ENCODE assay signal across 1 cellular context in genomic region chr3:48465531-48466378, GRCh38.
TF ChIP-seq lines count a peak whose summit lies in the region.

No MANE protein-coding gene starts in this region.

TF ChIP-seq in HepG2, 621 proteins besides CTCF, POLR2A, EP300 and RAD21 (continued from another document and continues in another):
- TF ChIP-seq ZBTB49 (CRISPR knock-in tag; IDR thresholded peaks at IDR 0.05; ENCODE audit: borderline replicate concordance) (no peak), ZMAT3 (CRISPR knock-in tag; conservative IDR thresholded peaks at IDR 0.05) (0 out of 2 replicates have a peak, but pooled peaks have one; percentile 60), ZNF609 (CRISPR knock-in tag; IDR thresholded peaks at IDR 0.05; ENCODE audit: borderline replicate concordance) (peak; percentile 45; the same call in 1 of the 2 replicates), BORCS8-MEF2B (CRISPR knock-in tag; IDR thresholded peaks at IDR 0.05) (no peak), MYC (CRISPR knock-in tag; IDR thresholded peaks at IDR 0.05; ENCODE audit: borderline replicate concordance) (peak; percentile 14; the same call in 1 of the 2 replicates), FOXO1 (CRISPR knock-in tag; IDR thresholded peaks at IDR 0.05) (peak; percentile 62; the same call in 1 of the 2 replicates), POLR2AphosphoS2 (IDR thresholded peaks at IDR 0.05; ENCODE audit: low read depth, low read length) (no peak), ZNF747 (CRISPR knock-in tag; IDR thresholded peaks at IDR 0.05; ENCODE audit: borderline replicate concordance) (no peak), CBFB (CRISPR knock-in tag; IDR thresholded peaks at IDR 0.05) (no peak), SAP130 (CRISPR knock-in tag; IDR thresholded peaks at IDR 0.05; ENCODE audit: low read depth) (peak; percentile 96), SP1 (IDR thresholded peaks at IDR 0.05) (no peak), SP1 (CRISPR knock-in tag; IDR thresholded peaks at IDR 0.05) (no peak), RBAK (CRISPR knock-in tag; IDR thresholded peaks at IDR 0.05) (no peak), KIAA2018 (CRISPR knock-in tag; IDR thresholded peaks at IDR 0.05; ENCODE audit: borderline replicate concordance) (no peak), KDM3A (CRISPR knock-in tag; IDR thresholded peaks at IDR 0.05; ENCODE audit: low read depth) (peak; percentile 59; the same call in 1 of the 2 replicates), TRIM24 (CRISPR knock-in tag; IDR thresholded peaks at IDR 0.05) (no peak), NFIC (IDR thresholded peaks at IDR 0.05; ENCODE audit: low read length) (no peak), BCL3 (CRISPR knock-in tag; IDR thresholded peaks at IDR 0.05) (no peak), RELA (CRISPR knock-in tag; IDR thresholded peaks at IDR 0.05) (no peak), SKI (IDR thresholded peaks at IDR 0.05; ENCODE audit: partially characterized antibody) (no peak), ZNF672 (CRISPR knock-in tag; IDR thresholded peaks at IDR 0.05) (no peak), ZNF276 (CRISPR knock-in tag; IDR thresholded peaks at IDR 0.05; ENCODE audit: low read depth) (0 out of 2 replicates have a peak, but pooled peaks have one; percentile 50), HOXA9 (CRISPR knock-in tag; IDR thresholded peaks at IDR 0.05; ENCODE audit: borderline replicate concordance) (no peak), NR2C2 (CRISPR knock-in tag; IDR thresholded peaks at IDR 0.05; ENCODE audit: borderline replicate concordance) (no peak; the same call in 1 of the 2 replicates), AKAP8 (CRISPR knock-in tag; IDR thresholded peaks at IDR 0.05) (peak; percentile 69; the same call in 1 of the 2 replicates), ZNF207 (IDR thresholded peaks at IDR 0.05; ENCODE audit: borderline replicate concordance) (no peak), ZNF446 (CRISPR knock-in tag; IDR thresholded peaks at IDR 0.05) (no peak), KAT7 (CRISPR knock-in tag; IDR thresholded peaks at IDR 0.05; ENCODE audit: borderline replicate concordance) (no peak), REXO4 (CRISPR knock-in tag; IDR thresholded peaks at IDR 0.05; ENCODE audit: borderline replicate concordance) (no peak)
- TF ChIP-seq, protein P1, sequence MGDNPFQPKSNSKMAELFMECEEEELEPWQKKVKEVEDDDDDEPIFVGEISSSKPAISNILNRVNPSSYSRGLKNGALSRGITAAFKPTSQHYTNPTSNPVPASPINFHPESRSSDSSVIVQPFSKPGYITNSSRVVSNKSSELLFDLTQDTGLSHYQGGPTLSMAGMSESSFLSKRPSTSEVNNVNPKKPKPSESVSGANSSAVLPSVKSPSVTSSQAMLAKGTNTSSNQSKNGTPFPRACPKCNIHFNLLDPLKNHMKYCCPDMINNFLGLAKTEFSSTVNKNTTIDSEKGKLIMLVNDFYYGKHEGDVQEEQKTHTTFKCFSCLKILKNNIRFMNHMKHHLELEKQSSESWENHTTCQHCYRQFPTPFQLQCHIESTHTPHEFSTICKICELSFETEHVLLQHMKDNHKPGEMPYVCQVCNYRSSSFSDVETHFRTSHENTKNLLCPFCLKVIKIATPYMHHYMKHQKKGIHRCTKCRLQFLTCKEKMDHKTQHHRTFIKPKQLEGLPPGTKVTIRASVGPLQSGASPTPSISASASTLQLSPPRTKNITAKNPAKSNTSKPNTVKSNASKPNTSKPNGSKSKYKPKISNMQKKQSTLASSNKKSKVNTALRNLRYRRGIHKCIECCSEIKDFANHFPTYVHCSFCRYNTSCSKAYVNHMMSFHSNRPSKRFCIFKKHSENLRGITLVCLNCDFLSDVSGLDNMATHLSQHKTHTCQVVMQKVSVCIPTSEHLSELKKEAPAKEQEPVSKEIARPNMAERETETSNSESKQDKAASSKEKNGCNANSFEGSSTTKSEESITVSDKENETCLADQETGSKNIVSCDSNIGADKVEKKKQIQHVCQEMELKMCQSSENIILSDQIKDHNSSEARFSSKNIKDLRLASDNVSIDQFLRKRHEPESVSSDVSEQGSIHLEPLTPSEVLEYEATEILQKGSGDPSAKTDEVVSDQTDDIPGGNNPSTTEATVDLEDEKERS (CRISPR knock-in tag; IDR thresholded peaks at IDR 0.05): no peak
- TF ChIP-seq, protein P2, sequence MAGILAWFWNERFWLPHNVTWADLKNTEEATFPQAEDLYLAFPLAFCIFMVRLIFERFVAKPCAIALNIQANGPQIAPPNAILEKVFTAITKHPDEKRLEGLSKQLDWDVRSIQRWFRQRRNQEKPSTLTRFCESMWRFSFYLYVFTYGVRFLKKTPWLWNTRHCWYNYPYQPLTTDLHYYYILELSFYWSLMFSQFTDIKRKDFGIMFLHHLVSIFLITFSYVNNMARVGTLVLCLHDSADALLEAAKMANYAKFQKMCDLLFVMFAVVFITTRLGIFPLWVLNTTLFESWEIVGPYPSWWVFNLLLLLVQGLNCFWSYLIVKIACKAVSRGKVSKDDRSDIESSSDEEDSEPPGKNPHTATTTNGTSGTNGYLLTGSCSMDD (CRISPR knock-in tag; IDR thresholded peaks at IDR 0.05): no peak
- TF ChIP-seq, protein P3, sequence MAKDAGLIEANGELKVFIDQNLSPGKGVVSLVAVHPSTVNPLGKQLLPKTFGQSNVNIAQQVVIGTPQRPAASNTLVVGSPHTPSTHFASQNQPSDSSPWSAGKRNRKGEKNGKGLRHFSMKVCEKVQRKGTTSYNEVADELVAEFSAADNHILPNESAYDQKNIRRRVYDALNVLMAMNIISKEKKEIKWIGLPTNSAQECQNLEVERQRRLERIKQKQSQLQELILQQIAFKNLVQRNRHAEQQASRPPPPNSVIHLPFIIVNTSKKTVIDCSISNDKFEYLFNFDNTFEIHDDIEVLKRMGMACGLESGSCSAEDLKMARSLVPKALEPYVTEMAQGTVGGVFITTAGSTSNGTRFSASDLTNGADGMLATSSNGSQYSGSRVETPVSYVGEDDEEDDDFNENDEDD (CRISPR knock-in tag; IDR thresholded peaks at IDR 0.05; ENCODE audit: borderline replicate concordance): no peak
- TF ChIP-seq, protein P4, sequence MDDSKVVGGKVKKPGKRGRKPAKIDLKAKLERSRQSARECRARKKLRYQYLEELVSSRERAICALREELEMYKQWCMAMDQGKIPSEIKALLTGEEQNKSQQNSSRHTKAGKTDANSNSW (CRISPR knock-in tag; IDR thresholded peaks at IDR 0.05; ENCODE audit: borderline replicate concordance): no peak
